In genomic region chr4:41427306-41427882, GRCh38 we compare ENCODE assay signal across 15 cellular contexts.
DNase-seq lines count a peak whose midpoint lies in the region; ATAC-seq, FAIRE-seq and TF ChIP-seq lines count a peak whose summit lies in the region.
"Had no signal": no experiment of that assay in that cellular context is flagged by ENCODE, and none has a peak within 500 bp of the region (broad histone marks: within the 10 kb centered on the region; RNA-seq: fewer than 3 reads in every experiment).

No MANE protein-coding gene starts in this region.

- H3K4me3 ChIP-seq in endothelial cell of umbilical vein (replicated peaks in 1 of 3; ENCODE audit: insufficient read depth in 1 of 3, low read depth in 1 of 3, low read length in 3 of 3) (no peak overlapping the region), lower lobe of right lung (no peak overlapping the region), spleen (no peak overlapping the region), ovary (no peak overlapping the region)

- H3K36me3 Mint-ChIP-seq in HFFc6 (ENCODE audit: low read depth): peaks cover 4% of the 10 kb centered on the region; the same call in 1 of the 2 replicates
- H3K36me3 Mint-ChIP-seq in stimulated activated effector memory CD8-positive, alpha-beta T cell treated with anti-CD3 and anti-CD28 coated beads, Interleukin-12 subunit alpha, Interleukin-12 subunit beta, amount 100 ng/mL, for 72 hours: no peaks in the 10 kb centered on the region

- peaks cover 17% of the 10 kb centered on the region for H3K27me3 Mint-ChIP-seq in HFFc6 (ENCODE audit: insufficient read depth)
- H3K27me3 Mint-ChIP-seq: effector memory CD8-positive, alpha-beta T cell had no signal

- no peak for TF ChIP-seq POLR2A in endothelial cell of umbilical vein (IDR thresholded peaks at IDR 0.05; ENCODE audit: low read depth, low read length)
- no peak for TF ChIP-seq POLR2A in spleen (IDR thresholded peaks at IDR 0.05)
- no peak for TF ChIP-seq POLR2A in ovary (IDR thresholded peaks at IDR 0.05)

- H3K27me3 ChIP-seq in endothelial cell of umbilical vein (ENCODE audit: control insufficient read depth in 2 of 2, insufficient read depth in 2 of 2, low read length in 2 of 2): peaks cover 17 to 42% of the 10 kb centered on the region in 2 experiments
- no peaks in the 10 kb centered on the region for H3K27me3 ChIP-seq in lower lobe of right lung (ENCODE audit: low read depth)
- no peaks in the 10 kb centered on the region for H3K27me3 ChIP-seq in spleen (replicated peaks in 1 of 7)
- no peaks in the 10 kb centered on the region for H3K27me3 ChIP-seq in ovary

- DNase-seq in HFFc6: no peak
- DNase-seq in endothelial cell of umbilical vein (ENCODE audit: low read depth, low spot score): peak; percentile 98
- no peak for DNase-seq in lower lobe of right lung
- no peak for DNase-seq in spleen
- no peak for DNase-seq in amygdala (lab: John Stamatoyannopoulos, UW)
- no peak for DNase-seq in mucosa of gallbladder (ENCODE audit: low spot score)
- DNase-seq in ovary: no peak
- DNase-seq in stimulated activated effector memory CD8-positive, alpha-beta T cell treated with anti-CD3 and anti-CD28 coated beads, Interleukin-12 subunit alpha, Interleukin-12 subunit beta, amount 100 ng/mL, for 72 hours (ENCODE audit: low spot score in 2 of 2): no peak
- DNase-seq: activated CD4-positive, alpha-beta T cell treated with anti-CD3 and anti-CD28 coated beads, Interleukin-2, amount 50 U/mL, for 1 hour; effector memory CD8-positive, alpha-beta T cell; NCI-H187 had no signal

- H4K20me1 ChIP-seq in endothelial cell of umbilical vein (replicated peaks; ENCODE audit: control insufficient read depth, extremely low read depth, insufficient read depth, low read length): no peaks in the 10 kb centered on the region

- H2AFZ ChIP-seq in endothelial cell of umbilical vein (ENCODE audit: low read depth, low read length): no peak overlapping the region

- peaks cover 86% of the 10 kb centered on the region; the same call in 1 of the 2 replicates for H3K4me1 Mint-ChIP-seq in HFFc6 (ENCODE audit: low read depth)
- H3K4me1 Mint-ChIP-seq in stimulated activated effector memory CD8-positive, alpha-beta T cell treated with anti-CD3 and anti-CD28 coated beads, Interleukin-12 subunit alpha, Interleukin-12 subunit beta, amount 100 ng/mL, for 72 hours: no peaks in the 10 kb centered on the region

- H3K27ac ChIP-seq in endothelial cell of umbilical vein (ENCODE audit: insufficient read depth, low read depth, low read length) (peak overlapping the region; percentile 40), lower lobe of right lung (peak overlapping the region; percentile 60), spleen (peak overlapping the region in 7 of 8 donors; percentile 7 to 66 (median 45)), ovary (no peak overlapping the region)
- H3K27ac ChIP-seq: RWPE1 had no signal

- H3K4me3 Mint-ChIP-seq in HFFc6: peak overlapping the region; percentile 14; the same call in 1 of the 2 replicates
- H3K4me3 Mint-ChIP-seq in stimulated activated effector memory CD8-positive, alpha-beta T cell treated with anti-CD3 and anti-CD28 coated beads, Interleukin-12 subunit alpha, Interleukin-12 subunit beta, amount 100 ng/mL, for 72 hours: no peak overlapping the region
- H3K4me3 Mint-ChIP-seq: activated T-helper 1 cell treated with anti-CD3 and anti-CD28 coated beads, Interleukin-12 subunit alpha, Interleukin-12 subunit beta, Interleukin-2, Interleukin-4 antibody, amounts not matched to agents 30 ng/mL and 10 ng/mL and 1 ng/mL, durations not matched to agents 14 hours and 24 hours and 36 hours; effector memory CD8-positive, alpha-beta T cell had no signal

- no peaks in the 10 kb centered on the region for H3K9me3 Mint-ChIP-seq in HFFc6
- peaks cover 5% of the 10 kb centered on the region for H3K9me3 Mint-ChIP-seq in stimulated activated effector memory CD8-positive, alpha-beta T cell treated with anti-CD3 and anti-CD28 coated beads, Interleukin-12 subunit alpha, Interleukin-12 subunit beta, amount 100 ng/mL, for 72 hours
- H3K9me3 Mint-ChIP-seq: activated T-helper 1 cell treated with anti-CD3 and anti-CD28 coated beads, Interleukin-12 subunit alpha, Interleukin-12 subunit beta, Interleukin-2, Interleukin-4 antibody, amounts not matched to agents 30 ng/mL and 10 ng/mL and 1 ng/mL, durations not matched to agents 14 hours and 24 hours and 36 hours had no signal

- H3K4me1 ChIP-seq in endothelial cell of umbilical vein (ENCODE audit: control insufficient read depth, extremely low read depth, insufficient read depth, low read length) (peaks cover 37% of the 10 kb centered on the region), lower lobe of right lung (peaks cover 80% of the 10 kb centered on the region), spleen (peaks cover 0 to 29% (median 11%) of the 10 kb centered on the region in 6 donors), ovary (ENCODE audit: insufficient read depth) (no peaks in the 10 kb centered on the region)

- H3K4me2 ChIP-seq in endothelial cell of umbilical vein (ENCODE audit: insufficient read depth, low read length): peak overlapping the region; percentile 59

- H3K9me1 ChIP-seq in endothelial cell of umbilical vein (replicated peaks; ENCODE audit: control insufficient read depth, extremely low read depth, insufficient read depth, low read length): no peaks in the 10 kb centered on the region

- CTCF ChIA-PET in endothelial cell of umbilical vein (lab: Charles Lee): interaction anchor here (0.7 to 1.5 kb wide), 7 partner anchors 9 to 234 kb away, joined by 3 to 6 read pairs (median 3); no protein-coding TSS in a partner anchor

- POLR2A ChIA-PET in endothelial cell of umbilical vein (lab: Charles Lee): interaction anchor here (0.6 to 1.2 kb wide), 3 partner anchors 67 to 120 kb away, joined by 3 read pairs; no protein-coding TSS in a partner anchor

- 46 to 72% (median 61%) methylated on average over 7 of the region's 7 CpGs for WGBS in spleen, 5 donors
- 55 to 64% (median 62%) methylated on average over 7 of the region's 7 CpGs for WGBS in ovary, 3 donors

- H3K79me2 ChIP-seq in endothelial cell of umbilical vein (ENCODE audit: control insufficient read depth, insufficient read depth, low read length): no peaks in the 10 kb centered on the region

- no peak for TF ChIP-seq CTCF in HFFc6 (IDR thresholded peaks at IDR 0.05)
- TF ChIP-seq CTCF in endothelial cell of umbilical vein (IDR thresholded peaks at IDR 0.05; ENCODE audit: extremely low read depth in 1 of 2, insufficient read depth in 1 of 2, low read depth in 1 of 2, low read length in 2 of 2): no peak
- TF ChIP-seq CTCF in lower lobe of right lung (IDR thresholded peaks at IDR 0.05): no peak
- no peak for TF ChIP-seq CTCF in spleen (IDR thresholded peaks at IDR 0.05 in 8 of 11, conservative IDR thresholded peaks at IDR 0.05 in 3 of 11)
- TF ChIP-seq CTCF in ovary (IDR thresholded peaks at IDR 0.05): no peak

- H3K9ac ChIP-seq in endothelial cell of umbilical vein (replicated peaks; ENCODE audit: extremely low read depth, insufficient read depth, low read length): no peak overlapping the region

- no TSS peak for BruUV-seq in endothelial cell of umbilical vein (replicated peaks; lab: Mats Ljungman, UMichigan)

- peak; percentile 40 to 42 for ATAC-seq in lower lobe of right lung
- ATAC-seq in stimulated activated effector memory CD8-positive, alpha-beta T cell treated with anti-CD3 and anti-CD28 coated beads, Interleukin-12 subunit alpha, Interleukin-12 subunit beta, amount 100 ng/mL, for 72 hours: no peak
- ATAC-seq: effector memory CD8-positive, alpha-beta T cell; HCT116 had no signal

- H3K36me3 ChIP-seq in endothelial cell of umbilical vein (ENCODE audit: control insufficient read depth in 2 of 2, extremely low read depth in 1 of 2, insufficient read depth in 2 of 2, low read length in 2 of 2) (no peaks in the 10 kb centered on the region), lower lobe of right lung (no peaks in the 10 kb centered on the region), spleen (no peaks in the 10 kb centered on the region), ovary (no peaks in the 10 kb centered on the region)

- peak overlapping the region; percentile 50; the same call in 1 of the 2 replicates for H3K27ac Mint-ChIP-seq in HFFc6
- no peak overlapping the region for H3K27ac Mint-ChIP-seq in stimulated activated effector memory CD8-positive, alpha-beta T cell treated with anti-CD3 and anti-CD28 coated beads, Interleukin-12 subunit alpha, Interleukin-12 subunit beta, amount 100 ng/mL, for 72 hours
- H3K27ac Mint-ChIP-seq: activated T-helper 1 cell treated with anti-CD3 and anti-CD28 coated beads, Interleukin-12 subunit alpha, Interleukin-12 subunit beta, Interleukin-2, Interleukin-4 antibody, amounts not matched to agents 30 ng/mL and 10 ng/mL and 1 ng/mL, durations not matched to agents 14 hours and 24 hours and 36 hours; effector memory CD8-positive, alpha-beta T cell had no signal

- dilution Hi-C loops in endothelial cell of umbilical vein (cut with MboI; ENCODE audit: extremely low pct_ligation_motif_present, low sequenced_read_pairs): no loop called here

- H3K9me3 ChIP-seq in endothelial cell of umbilical vein (replicated peaks; ENCODE audit: control insufficient read depth, insufficient read depth, low read length): no peaks in the 10 kb centered on the region
- no peaks in the 10 kb centered on the region for H3K9me3 ChIP-seq in lower lobe of right lung
- peaks cover 0 to 5% (median 0%) of the 10 kb centered on the region in 8 donors for H3K9me3 ChIP-seq in spleen
- H3K9me3 ChIP-seq in ovary: no peaks in the 10 kb centered on the region

- TF ChIP-seq EP300 in ovary (IDR thresholded peaks at IDR 0.05): no peak

- peak; percentile 80 for FAIRE-seq in endothelial cell of umbilical vein (lab: Jason Lieb, UNC)
- FAIRE-seq: frontal cortex had no signal

- intact Hi-C loops in endothelial cell of umbilical vein (cut with micrococcal nuclease): loop anchor here (1.0 to 2.0 kb wide), 3 partner anchors 42 to 108 kb away; no protein-coding TSS in a partner anchor
- intact Hi-C loops in lower lobe of right lung (cut with DNase I): no loop called here
- intact Hi-C loops in spleen (cut with DNase I; ENCODE audit: low total_unique reads): no loop called here
- intact Hi-C loops in ovary (cut with DNase I): no loop called here

TF ChIP-seq in endothelial cell of umbilical vein, 7 proteins besides CTCF, POLR2A, EP300 and RAD21 (continues in another document):
- TF ChIP-seq GATA2 (IDR thresholded peaks at IDR 0.05; ENCODE audit: insufficient read depth, insufficient read length, low read depth, low read length): no peak
- TF ChIP-seq JUN (IDR thresholded peaks at IDR 0.05; ENCODE audit: borderline replicate concordance, insufficient read depth, insufficient read length, low read depth): no peak
- TF ChIP-seq POLR2AphosphoS5 (IDR thresholded peaks at IDR 0.05; ENCODE audit: insufficient read depth, low read depth, low read length): no peak
- no peak for TF ChIP-seq EZH2 (IDR thresholded peaks at IDR 0.05; ENCODE audit: borderline replicate concordance, low read depth, low read length, severe bottlenecking)
- no peak for TF ChIP-seq FOS (IDR thresholded peaks at IDR 0.05; ENCODE audit: borderline replicate concordance, insufficient read depth, low read length)
- no peak for TF ChIP-seq MYC (IDR thresholded peaks at IDR 0.05; ENCODE audit: low read depth, low read length)

Comparison
In these comparisons a context has a peak if more than half of its experiments do, and no peak if none do; other contexts are left out.
1. H3K27ac ChIP-seq: peak in endothelial cell of umbilical vein (single experiment), lower lobe of right lung (single experiment) and spleen (7 of 8); none in ovary (0 of 2).